In genomic region chr15:54066403-54066802, GRCh38 we compare ENCODE assay signal across 1 cellular context.
A peak's percentile ranks its signal among the peaks of the same experiment; 100 is the strongest.
TF ChIP-seq lines count a peak whose summit lies in the region.

No MANE protein-coding gene starts in this region.

TF ChIP-seq in K562, 482 proteins besides CTCF, POLR2A, EP300 and RAD21:
- TF ChIP-seq, protein P1, sequence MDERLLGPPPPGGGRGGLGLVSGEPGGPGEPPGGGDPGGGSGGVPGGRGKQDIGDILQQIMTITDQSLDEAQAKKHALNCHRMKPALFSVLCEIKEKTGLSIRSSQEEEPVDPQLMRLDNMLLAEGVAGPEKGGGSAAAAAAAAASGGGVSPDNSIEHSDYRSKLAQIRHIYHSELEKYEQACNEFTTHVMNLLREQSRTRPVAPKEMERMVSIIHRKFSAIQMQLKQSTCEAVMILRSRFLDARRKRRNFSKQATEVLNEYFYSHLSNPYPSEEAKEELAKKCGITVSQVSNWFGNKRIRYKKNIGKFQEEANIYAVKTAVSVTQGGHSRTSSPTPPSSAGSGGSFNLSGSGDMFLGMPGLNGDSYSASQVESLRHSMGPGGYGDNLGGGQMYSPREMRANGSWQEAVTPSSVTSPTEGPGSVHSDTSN (CRISPR knock-in tag; IDR thresholded peaks at IDR 0.05; ENCODE audit: low read depth) = no peak
- TF ChIP-seq, protein P1 (tag; conservative IDR thresholded peaks at IDR 0.05; ENCODE audit: low read depth) = no peak
- TF ChIP-seq ZNF134 (CRISPR knock-in tag; conservative IDR thresholded peaks at IDR 0.05) (no peak), TFE3 (CRISPR knock-in tag; IDR thresholded peaks at IDR 0.05) (0 out of 2 replicates have a peak, but pooled peaks have one; percentile 14)
